In genomic region chrX:87140800-87141483, GRCh38 we compare ENCODE assay signal across 25 cellular contexts.
"Had no signal": no experiment of that assay in that cellular context is flagged by ENCODE, and none has a peak within 500 bp of the region (broad histone marks: within the 10 kb centered on the region; RNA-seq: fewer than 3 reads in every experiment).

No MANE protein-coding gene starts in this region.

- H3K9me3 ChIP-seq: esophagus squamous epithelium, heart right ventricle, left lung, neutrophil, prostate gland, right atrium auricular region, thoracic aorta, transverse colon, upper lobe of right lung, uterus had no signal

- H3K4me3 ChIP-seq: esophagus squamous epithelium, heart right ventricle, left lung, prostate gland, right atrium auricular region, smooth muscle cell, thoracic aorta, transverse colon, upper lobe of right lung, uterus had no signal

- H2AFZ ChIP-seq: parathyroid adenoma had no signal

- DNase-seq: cortex of kidney; effector memory CD8-positive, alpha-beta T cell; erythroblast; esophagus squamous epithelium; foreskin melanocyte; glutamatergic neuron; heart right ventricle; hippocampal formation; left cardiac atrium; left lung; mesenchymal stem cell; naive thymus-derived CD4-positive, alpha-beta T cell; stimulated activated naive B cell treated with anti-CD40 and anti-IgM and Interleukin-4, amounts not matched to agents 10 μg/mL and 1 μg/mL and 100 μg/mL, for 72 hours; transverse colon; upper lobe of right lung; uterus had no signal

- H3K27me3 ChIP-seq: esophagus squamous epithelium, heart right ventricle, left lung, neutrophil, right atrium auricular region, transverse colon, upper lobe of right lung had no signal

- H3K4me3 Mint-ChIP-seq: effector memory CD8-positive, alpha-beta T cell; mesothelial cell of epicardium; naive thymus-derived CD4-positive, alpha-beta T cell; stimulated activated naive B cell treated with anti-CD40 and anti-IgM and Interleukin-4, amounts not matched to agents 10 μg/mL and 1 μg/mL and 100 μg/mL, for 72 hours; stimulated activated naive CD8-positive, alpha-beta T cell treated with anti-CD3 and anti-CD28 coated beads, Interleukin-15, Interleukin-2, amounts not matched to agents 100 ng/mL and 50 ng/mL, for 24 hours had no signal

- H3K4me2 ChIP-seq: smooth muscle cell had no signal

- ATAC-seq: effector memory CD8-positive, alpha-beta T cell; heart right ventricle; left cardiac atrium; left lung; naive thymus-derived CD4-positive, alpha-beta T cell; sciatic nerve; stimulated activated naive B cell treated with anti-CD40 and anti-IgM and Interleukin-4, amounts not matched to agents 10 μg/mL and 1 μg/mL and 100 μg/mL, for 72 hours; upper lobe of right lung had no signal

- H3K27ac ChIP-seq: esophagus squamous epithelium, heart right ventricle, left lung, neutrophil, parathyroid adenoma, prostate gland, right atrium auricular region, thoracic aorta, transverse colon, upper lobe of right lung, uterus had no signal

- H3K27ac Mint-ChIP-seq: effector memory CD8-positive, alpha-beta T cell; mesothelial cell of epicardium; naive thymus-derived CD4-positive, alpha-beta T cell; stimulated activated naive B cell treated with anti-CD40 and anti-IgM and Interleukin-4, amounts not matched to agents 10 μg/mL and 1 μg/mL and 100 μg/mL, for 72 hours; stimulated activated naive CD8-positive, alpha-beta T cell treated with anti-CD3 and anti-CD28 coated beads, Interleukin-15, Interleukin-2, amounts not matched to agents 100 ng/mL and 50 ng/mL, for 24 hours had no signal

- H3K79me2 ChIP-seq: parathyroid adenoma had no signal

- H3K36me3 ChIP-seq: esophagus squamous epithelium, heart right ventricle, left lung, neutrophil, prostate gland, right atrium auricular region, thoracic aorta, transverse colon, upper lobe of right lung, uterus had no signal

- H3K4me1 ChIP-seq: esophagus squamous epithelium, heart right ventricle, left lung, parathyroid adenoma, prostate gland, right atrium auricular region, transverse colon, upper lobe of right lung, uterus had no signal

- H3K9me3 Mint-ChIP-seq: mesothelial cell of epicardium; stimulated activated naive CD8-positive, alpha-beta T cell treated with anti-CD3 and anti-CD28 coated beads, Interleukin-15, Interleukin-2, amounts not matched to agents 100 ng/mL and 50 ng/mL, for 24 hours had no signal

- H3K27me3 Mint-ChIP-seq: effector memory CD8-positive, alpha-beta T cell; naive thymus-derived CD4-positive, alpha-beta T cell; stimulated activated naive B cell treated with anti-CD40 and anti-IgM and Interleukin-4, amounts not matched to agents 10 μg/mL and 1 μg/mL and 100 μg/mL, for 72 hours; stimulated activated naive CD8-positive, alpha-beta T cell treated with anti-CD3 and anti-CD28 coated beads, Interleukin-15, Interleukin-2, amounts not matched to agents 100 ng/mL and 50 ng/mL, for 24 hours had no signal

- H3K36me3 Mint-ChIP-seq: mesothelial cell of epicardium; naive thymus-derived CD4-positive, alpha-beta T cell; stimulated activated naive B cell treated with anti-CD40 and anti-IgM and Interleukin-4, amounts not matched to agents 10 μg/mL and 1 μg/mL and 100 μg/mL, for 72 hours had no signal

- H3K4me1 Mint-ChIP-seq: mesothelial cell of epicardium; naive thymus-derived CD4-positive, alpha-beta T cell; stimulated activated naive B cell treated with anti-CD40 and anti-IgM and Interleukin-4, amounts not matched to agents 10 μg/mL and 1 μg/mL and 100 μg/mL, for 72 hours had no signal
